In genomic region chr3:123290107-123290930, GRCh38 we compare ENCODE assay signal across 18 cellular contexts.
"Had no signal": no experiment of that assay in that cellular context is flagged by ENCODE, and none has a peak within 500 bp of the region (broad histone marks: within the 10 kb centered on the region; RNA-seq: fewer than 3 reads in every experiment).

No MANE protein-coding gene starts in this region.

- H3K36me3 ChIP-seq: adrenal gland, colonic mucosa, SJCRH30 had no signal

- H3K27me3 ChIP-seq: adrenal gland, cardiac muscle cell, colonic mucosa, esophagus squamous epithelium had no signal

- ATAC-seq: activated CD8-positive, alpha-beta T cell treated with anti-CD3 and anti-CD28 coated beads, Interleukin-2, amount 10 ng/mL, durations not matched to agents 7 days and 5 days had no signal

- H3K27ac ChIP-seq: adrenal gland, cardiac muscle cell, colonic mucosa, esophagus squamous epithelium, parathyroid adenoma, SJCRH30, skin epidermis had no signal

- H3K4me1 ChIP-seq: adrenal gland, colonic mucosa, esophagus squamous epithelium, parathyroid adenoma, SJCRH30 had no signal

- DNase-seq: activated CD4-positive, alpha-beta T cell treated with anti-CD3 and anti-CD28 coated beads for 4 hours; activated CD8-positive, alpha-beta T cell treated with anti-CD3 and anti-CD28 coated beads, Interleukin-2, amount 10 ng/mL, durations not matched to agents 7 days and 5 days; activated naive CD4-positive, alpha-beta T cell treated with anti-CD3 and anti-CD28 coated beads, Interleukin-2, amount 50 U/mL, for 16 hours; activated T-cell treated with anti-CD3 and anti-CD28 coated beads for 4 hours; colonic mucosa; effector CD4-positive, alpha-beta T cell; esophagus squamous epithelium; kidney glomerular epithelial cell; retina; SJCRH30; stimulated activated CD4-positive, alpha-beta T cell treated with anti-CD3 and anti-CD28 coated beads, Interleukin-4, amount 100 ng/mL, for 4 hours; stimulated activated CD8-positive, alpha-beta memory T cell treated with anti-CD3 and anti-CD28 coated beads, Interleukin-4, amount 100 ng/mL, for 48 hours; T-helper 2 cell had no signal

- H3K9me3 ChIP-seq: adrenal gland, colonic mucosa, esophagus squamous epithelium, SJCRH30 had no signal

- H3K9ac ChIP-seq: parathyroid adenoma had no signal

- H3K79me2 ChIP-seq: parathyroid adenoma had no signal

- H2AFZ ChIP-seq: parathyroid adenoma had no signal

- H3K4me3 ChIP-seq: adrenal gland, cardiac muscle cell, colonic mucosa, esophagus squamous epithelium, lung, SJCRH30, skin epidermis had no signal
